9 cellular contexts compared by ENCODE assay signal in genomic region chr4:158817562-158818370, GRCh38. TPM values are rescaled to one million over a fixed set of nuclear protein-coding genes. Genes with fewer than 3 reads are reported as not detected.
DNase-seq lines count a peak whose midpoint lies in the region; ATAC-seq and TF ChIP-seq lines count a peak whose summit lies in the region.
"Had no signal": no experiment of that assay in that cellular context is flagged by ENCODE, and none has a peak within 500 bp of the region (broad histone marks: within the 10 kb centered on the region; RNA-seq: fewer than 3 reads in every experiment).

No MANE protein-coding gene starts in this region.

- H3K4me1 ChIP-seq in tibial nerve, result peaks cover 0 to 73% (median 27%) of the 10 kb centered on the region in 4 donors

- TF ChIP-seq POLR2A in tibial nerve (IDR thresholded peaks at IDR 0.05), result no peak

- H3K27ac ChIP-seq in tibial nerve, result peak overlapping the region in 2 of 4 donors; percentile 45 to 61

- no peaks in the 10 kb centered on the region for H3K9me3 Mint-ChIP-seq in activated T-cell treated with anti-CD3 and anti-CD28 coated beads, Interleukin-2, amount 50 U/mL, for 72 hours
- H3K9me3 Mint-ChIP-seq: T-cell had no signal

- H3K9me3 ChIP-seq in tibial nerve, result no peaks in the 10 kb centered on the region

- intact Hi-C loops in head of caudate nucleus (cut with DNase I), result no loop called here

- no peaks in the 10 kb centered on the region for H3K27me3 ChIP-seq in tibial nerve

- peak; percentile 48 to 61 for TF ChIP-seq EP300 in tibial nerve (IDR thresholded peaks at IDR 0.05)

- peaks cover 57% of the 10 kb centered on the region for H3K4me1 Mint-ChIP-seq in activated T-cell treated with anti-CD3 and anti-CD28 coated beads, Interleukin-2, amount 50 U/mL, for 72 hours (ENCODE audit: low read depth)

- DNase-seq in activated T-cell treated with anti-CD3 and anti-CD28 coated beads, Interleukin-2, amount 50 U/mL, for 72 hours, result no peak
- DNase-seq in activated T-cell treated with anti-CD3 and anti-CD28 coated beads for 4 hours (no peak), choroid plexus epithelial cell (ENCODE audit: low read depth) (peak; percentile 40), tibial nerve (ENCODE audit: low spot score in 2 of 2) (no peak), HCEC 1CT (no peak), NCI-H2107 treated with DMSO at 0.1 percent for 48 hours (lab: John Stamatoyannopoulos, UW; ENCODE audit: unreplicated experiment) (no peak), head of caudate nucleus (no peak)
- DNase-seq: T-cell had no signal

- no peaks in the 10 kb centered on the region for H3K27me3 Mint-ChIP-seq in activated T-cell treated with anti-CD3 and anti-CD28 coated beads, Interleukin-2, amount 50 U/mL, for 72 hours (ENCODE audit: low read depth)
- H3K27me3 Mint-ChIP-seq: T-cell had no signal

- H3K36me3 ChIP-seq in tibial nerve, result no peaks in the 10 kb centered on the region

- TF ChIP-seq CTCF in choroid plexus epithelial cell (conservative IDR thresholded peaks at IDR 0.05; ENCODE audit: low read depth, low read length), result no peak
- no peak for TF ChIP-seq CTCF in tibial nerve (IDR thresholded peaks at IDR 0.05)

- peaks cover 0 to 1% of the 10 kb centered on the region in 2 donors for H3K36me3 Mint-ChIP-seq in activated T-cell treated with anti-CD3 and anti-CD28 coated beads, Interleukin-2, amount 50 U/mL, for 72 hours (ENCODE audit: insufficient read depth in 2 of 2)
- H3K36me3 Mint-ChIP-seq: T-cell had no signal

- peak; percentile 55 to 59 for ATAC-seq in activated T-cell treated with anti-CD3 and anti-CD28 coated beads, Interleukin-2, amount 50 U/mL, for 72 hours (replicated peaks in 1 of 2)
- peak; percentile 58 for ATAC-seq in HG03469 (IDR thresholded peaks at IDR 0.05; ENCODE audit: unreplicated experiment)

- WGBS in tibial nerve, 2 donors, result 83 to 86% methylated on average over 10 of the region's 10 CpGs

- H3K4me3 ChIP-seq in choroid plexus epithelial cell (ENCODE audit: low read depth, low read length), result no peak overlapping the region
- H3K4me3 ChIP-seq in tibial nerve, result no peak overlapping the region

- H3K27ac Mint-ChIP-seq in activated T-cell treated with anti-CD3 and anti-CD28 coated beads, Interleukin-2, amount 50 U/mL, for 72 hours, result peak overlapping the region; percentile 82

- peak overlapping the region in 1 of 2 donors; percentile 71 for H3K4me3 Mint-ChIP-seq in activated T-cell treated with anti-CD3 and anti-CD28 coated beads, Interleukin-2, amount 50 U/mL, for 72 hours
- H3K4me3 Mint-ChIP-seq: T-cell had no signal

RNA-seq across cellular contexts. Expression of gene FNIP2, which starts 48.9 kb away (rescaled TPM):
- total RNA-seq in activated T-cell treated with anti-CD3 and anti-CD28 coated beads, Interleukin-2, amount 50 U/mL, for 72 hours, result 10 to 100 TPM; 12.7 to 20.1 TPM
- total RNA-seq in tibial nerve, result 10 to 100 TPM; 61.5 to 74.3 (median 69.3) TPM
